16 cellular contexts compared by ENCODE assay signal in genomic region chr6:12096342-12096741, GRCh38.
DNase-seq lines count a peak whose midpoint lies in the region; ATAC-seq, FAIRE-seq and TF ChIP-seq lines count a peak whose summit lies in the region.
"Had no signal": no experiment of that assay in that cellular context is flagged by ENCODE, and none has a peak within 500 bp of the region (broad histone marks: within the 10 kb centered on the region; RNA-seq: fewer than 3 reads in every experiment).

No MANE protein-coding gene starts in this region.

- SMC1A ChIA-PET in GM12878 (lab: Charles Lee; ENCODE audit: uncharacterized antibody, unreplicated experiment): interaction anchor here (1.2 to 2.8 kb wide), 5 partner anchors 10 to 21 kb away, joined by 3 to 14 read pairs (median 3); no protein-coding TSS in a partner anchor

- no peak for TF ChIP-seq EP300 in GM12878 (IDR thresholded peaks at IDR 0.05; ENCODE audit: borderline replicate concordance in 1 of 2, control insufficient read depth in 1 of 2, low read depth in 2 of 2, low read length in 2 of 2)

- in situ Hi-C loops in GM12878 (cut with MboI): no loop called here

- intact Hi-C loops in GM12878 (cut with micrococcal nuclease; ENCODE audit: unreplicated experiment) (no loop called here), MCF 10A (cut with micrococcal nuclease) (no loop called here)

- H3K79me2 ChIP-seq in GM12878 (ENCODE audit: control insufficient read depth, insufficient read depth, low read length): peaks cover 17% of the 10 kb centered on the region

- TF ChIP-seq POLR2A in GM12878 (IDR thresholded peaks at IDR 0.05; ENCODE audit: low read depth, low read length): no peak
- no peak for TF ChIP-seq POLR2A in GM12892 (IDR thresholded peaks at IDR 0.05; ENCODE audit: low read depth, low read length)

- no peaks in the 10 kb centered on the region for H4K20me1 ChIP-seq in GM12878 (ENCODE audit: control insufficient read depth, insufficient read depth)

- H3K4me1 Mint-ChIP-seq in MCF 10A (ENCODE audit: insufficient read depth, unreplicated experiment): peaks cover 18% of the 10 kb centered on the region

- no peak overlapping the region for H3K27ac Mint-ChIP-seq in MCF 10A (ENCODE audit: low read depth, unreplicated experiment)
- H3K27ac Mint-ChIP-seq: B cell had no signal

- FAIRE-seq in RCC 7860 (lab: Jason Lieb, UNC): peak; percentile 26
- peak; percentile 13 for FAIRE-seq in GM12878 (lab: Jason Lieb, UNC)
- no peak for FAIRE-seq in GM12892 (lab: Jason Lieb, UNC)
- FAIRE-seq: A549 had no signal

- no peaks in the 10 kb centered on the region for H3K27me3 Mint-ChIP-seq in MCF 10A (ENCODE audit: insufficient read depth, unreplicated experiment)
- H3K27me3 Mint-ChIP-seq: B cell; CD8-positive, alpha-beta memory T cell had no signal

- WGBS in GM12878 (ENCODE audit: insufficient coverage, insufficient replicate concordance, low lambda C conversion rate, missing lambda C conversion rate): 96% methylated on average over 3 of the region's 3 CpGs

- TF ChIP-seq RAD21 in GM12878 (IDR thresholded peaks at IDR 0.05; ENCODE audit: insufficient read depth, low read depth, low read length): no peak

- peaks cover 4% of the 10 kb centered on the region; the same call in 2 of the 3 replicates for H3K9me3 ChIP-seq in GM12878 (replicated peaks; ENCODE audit: control insufficient read depth, insufficient read depth, low read length)
- H3K9me3 ChIP-seq: A549; BLaER1 treated with 17β-estradiol and CSF1 and Interleukin-3, amounts not matched to agents 10 nM and 100 nM had no signal

- no peaks in the 10 kb centered on the region for H3K9me3 Mint-ChIP-seq in MCF 10A (ENCODE audit: unreplicated experiment)
- H3K9me3 Mint-ChIP-seq: CD8-positive, alpha-beta memory T cell had no signal

- no peak overlapping the region for H3K4me3 ChIP-seq in GM12878
- H3K4me3 ChIP-seq: A549; BLaER1 treated with 17β-estradiol and CSF1 and Interleukin-3, amounts not matched to agents 10 nM and 100 nM; GM23248 had no signal

- no peak overlapping the region for H2AFZ ChIP-seq in GM12878 (ENCODE audit: control insufficient read depth, low read depth, low read length)
- H2AFZ ChIP-seq: GM23248 had no signal

- POLR2A ChIA-PET in GM12878 (lab: Charles Lee) (no interaction called here), MCF 10A (lab: Yijun Ruan, JAX) (interaction anchor here (0.9 kb wide), 1 partner anchor 9 kb away, joined by 4 read pairs; no protein-coding TSS in a partner anchor)

- no TSS peak for BruUV-seq in GM12878 (replicated peaks; lab: Mats Ljungman, UMichigan)
- BruUV-seq in MCF 10A (replicated peaks; lab: Mats Ljungman, UMichigan): no TSS peak

- TF ChIP-seq CTCF in GM12878 (IDR thresholded peaks at IDR 0.05 in 2 of 3, conservative IDR thresholded peaks at IDR 0.05 in 1 of 3; ENCODE audit: control insufficient read depth in 2 of 3, extremely low read depth in 1 of 3, insufficient read depth in 1 of 3, low read depth in 3 of 3, low read length in 3 of 3) (no peak), MCF 10A (IDR thresholded peaks at IDR 0.05; ENCODE audit: unreplicated experiment) (no peak)

- CTCF ChIA-PET in GM12878 (lab: Yijun Ruan, JAX) (interaction anchor here (1.0 to 1.2 kb wide), 2 partner anchors 16 to 21 kb away, joined by 3 to 4 read pairs; no protein-coding TSS in a partner anchor), MCF 10A (lab: Yijun Ruan, JAX) (interaction anchor here (0.6 kb wide), 1 partner anchor 218 kb away, joined by 3 read pairs; no protein-coding TSS in a partner anchor)

- peaks cover 0 to 3% of the 10 kb centered on the region in 2 experiments; a peak in 2 of 4 replicates for H3K36me3 ChIP-seq in GM12878 (ENCODE audit: control insufficient read depth in 2 of 2, insufficient read depth in 2 of 2, low read length in 1 of 2)

- no peaks in the 10 kb centered on the region for H3K4me1 ChIP-seq in GM12878 (ENCODE audit: control insufficient read depth, insufficient read depth, low read length)
- H3K4me1 ChIP-seq: A549; BLaER1 treated with 17β-estradiol and CSF1 and Interleukin-3, amounts not matched to agents 10 nM and 100 nM had no signal

- no peak overlapping the region for H3K4me2 ChIP-seq in GM12878 (ENCODE audit: control insufficient read depth, insufficient read depth)
- H3K4me2 ChIP-seq: A549; BLaER1 treated with 17β-estradiol and CSF1 and Interleukin-3, amounts not matched to agents 10 nM and 100 nM had no signal

- H3K27ac ChIP-seq in GM12878 (ENCODE audit: control insufficient read depth, insufficient read depth): no peak overlapping the region
- H3K27ac ChIP-seq: A549; BLaER1 treated with 17β-estradiol and CSF1 and Interleukin-3, amounts not matched to agents 10 nM and 100 nM; GM23248 had no signal

- no peak overlapping the region for H3K9ac ChIP-seq in GM12878 (ENCODE audit: control insufficient read depth, insufficient read depth, low read length)
- H3K9ac ChIP-seq: BLaER1 treated with 17β-estradiol and CSF1 and Interleukin-3, amounts not matched to agents 10 nM and 100 nM; GM23248 had no signal

- no peak for DNase-seq in RCC 7860 (ENCODE audit: low spot score)
- DNase-seq in GM12878 (ENCODE audit: low read depth, low spot score): no peak
- DNase-seq in iris pigment epithelial cell (ENCODE audit: low read depth): peak; percentile 12
- DNase-seq in GM12892 (ENCODE audit: insufficient read length): no peak
- no peak for DNase-seq in AG20443 (ENCODE audit: low spot score)
- no peak for DNase-seq in MCF 10A (ENCODE audit: unreplicated experiment)
- DNase-seq in A172 (ENCODE audit: low spot score): no peak
- DNase-seq: CD8-positive, alpha-beta memory T cell; COR-L47; GDM1; GM23248; HCEC 1CT; KG1 had no signal

- H3K36me3 Mint-ChIP-seq in MCF 10A (ENCODE audit: insufficient read depth, unreplicated experiment): peaks cover 7% of the 10 kb centered on the region

- no peak overlapping the region for H3K4me3 Mint-ChIP-seq in MCF 10A (ENCODE audit: unreplicated experiment)
- H3K4me3 Mint-ChIP-seq: B cell; CD8-positive, alpha-beta memory T cell had no signal

- no peaks in the 10 kb centered on the region for H3K27me3 ChIP-seq in GM12878 (replicated peaks in 1 of 2; ENCODE audit: control insufficient read depth in 2 of 2, insufficient read depth in 2 of 2, low read length in 1 of 2)
- H3K27me3 ChIP-seq: BLaER1 treated with 17β-estradiol and CSF1 and Interleukin-3, amounts not matched to agents 10 nM and 100 nM had no signal

- ATAC-seq in GM12878: no peak
- ATAC-seq: A549 had no signal

- RAD21 ChIA-PET in GM12878 (lab: Charles Lee; ENCODE audit: unreplicated experiment): interaction anchor here (1.3 kb wide), 1 partner anchor 29 kb away, joined by 4 read pairs; no protein-coding TSS in a partner anchor

TF ChIP-seq in GM12878, 131 proteins besides CTCF, POLR2A, EP300 and RAD21 (continues in another document):
- no peak for TF ChIP-seq ZNF687 (IDR thresholded peaks at IDR 0.05)
- no peak for TF ChIP-seq ZNF207 (IDR thresholded peaks at IDR 0.05; ENCODE audit: borderline replicate concordance)
- TF ChIP-seq NR2C2 (IDR thresholded peaks at IDR 0.05; ENCODE audit: borderline replicate concordance, control insufficient read depth, insufficient read length, low read depth): no peak
- TF ChIP-seq, protein P1, sequence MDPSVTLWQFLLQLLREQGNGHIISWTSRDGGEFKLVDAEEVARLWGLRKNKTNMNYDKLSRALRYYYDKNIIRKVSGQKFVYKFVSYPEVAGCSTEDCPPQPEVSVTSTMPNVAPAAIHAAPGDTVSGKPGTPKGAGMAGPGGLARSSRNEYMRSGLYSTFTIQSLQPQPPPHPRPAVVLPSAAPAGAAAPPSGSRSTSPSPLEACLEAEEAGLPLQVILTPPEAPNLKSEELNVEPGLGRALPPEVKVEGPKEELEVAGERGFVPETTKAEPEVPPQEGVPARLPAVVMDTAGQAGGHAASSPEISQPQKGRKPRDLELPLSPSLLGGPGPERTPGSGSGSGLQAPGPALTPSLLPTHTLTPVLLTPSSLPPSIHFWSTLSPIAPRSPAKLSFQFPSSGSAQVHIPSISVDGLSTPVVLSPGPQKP (IDR thresholded peaks at IDR 0.05; ENCODE audit: low read depth, low read length): no peak
- TF ChIP-seq ZZZ3 (IDR thresholded peaks at IDR 0.05; ENCODE audit: control insufficient read depth, insufficient read length, low read depth): no peak
- TF ChIP-seq, protein P2, sequence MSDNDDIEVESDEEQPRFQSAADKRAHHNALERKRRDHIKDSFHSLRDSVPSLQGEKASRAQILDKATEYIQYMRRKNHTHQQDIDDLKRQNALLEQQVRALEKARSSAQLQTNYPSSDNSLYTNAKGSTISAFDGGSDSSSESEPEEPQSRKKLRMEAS (IDR thresholded peaks at IDR 0.05; ENCODE audit: low read depth, low read length): no peak
- no peak for TF ChIP-seq MTA2 (IDR thresholded peaks at IDR 0.05; ENCODE audit: low read depth)
- TF ChIP-seq TCF3 (IDR thresholded peaks at IDR 0.05; ENCODE audit: borderline replicate concordance, insufficient read depth, low read depth, low read length): no peak
